In the genomic region with DNA sequence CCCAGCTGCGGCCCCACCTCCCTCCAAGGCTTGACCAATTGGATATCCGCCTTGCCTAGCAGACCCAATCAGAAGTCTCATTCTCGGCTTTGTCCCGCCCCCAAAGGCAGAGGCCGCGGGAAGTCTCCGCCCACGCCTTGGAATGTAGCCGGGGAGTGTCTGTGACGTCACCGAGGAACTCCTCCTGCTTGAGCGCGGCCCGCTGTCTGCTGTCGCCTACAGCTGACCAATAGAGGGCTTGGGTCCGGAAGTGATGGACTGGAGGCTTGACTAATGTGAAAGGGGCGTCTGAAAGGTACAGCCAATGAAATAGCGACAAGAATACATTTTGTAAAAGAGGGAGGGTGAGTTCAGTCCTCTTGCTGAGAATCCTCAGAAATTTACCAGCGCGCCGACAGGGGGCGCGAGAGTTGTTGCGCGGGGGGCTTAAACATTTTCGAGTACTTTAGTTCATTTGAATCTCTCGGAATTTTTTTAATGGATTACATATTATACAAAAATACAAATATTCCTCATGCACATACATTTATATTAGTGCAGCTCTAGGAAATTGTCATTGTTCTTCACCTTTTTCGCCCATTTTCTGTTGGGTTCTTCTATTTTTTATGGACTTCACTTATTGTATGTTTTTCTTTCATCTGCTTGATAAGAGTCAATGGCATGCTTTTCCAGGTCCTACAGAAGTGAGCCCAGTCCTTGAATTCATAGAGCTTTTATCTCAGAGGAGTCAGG, we compare ENCODE assay signal across 8 cellular contexts. TPM values are rescaled to one million over a fixed set of nuclear protein-coding genes. Genes with fewer than 3 reads are reported as not detected.
A peak's percentile ranks its signal among the peaks of the same experiment; 100 is the strongest.
DNase-seq lines count a peak whose midpoint lies in the region; ATAC-seq and TF ChIP-seq lines count a peak whose summit lies in the region.

No MANE protein-coding gene starts in this region.

- H3K27ac ChIP-seq in OCI-LY7 (ENCODE audit: low read depth, low read length, poor library complexity, severe bottlenecking) = no peak overlapping the region
- H3K27ac ChIP-seq in epithelial cell of prostate = peak overlapping the region; percentile 79

- peak overlapping the region; percentile 60 to 91 (median 87) for H3K27ac Mint-ChIP-seq in IgD-negative memory B cell

- H3K9me3 ChIP-seq in OCI-LY7 (ENCODE audit: low read length) (no peaks in the 10 kb centered on the region), mononuclear cell (ENCODE audit: low read depth, low read length) (no peaks in the 10 kb centered on the region)

- CTCF ChIA-PET in OCI-LY7 (lab: Charles Lee; ENCODE audit: unreplicated experiment) = interaction anchor here (0.5 to 2.2 kb wide), 7 partner anchors 9 to 99 kb away, joined by 3 to 8 read pairs (median 3); no protein-coding TSS in a partner anchor

- no peaks in the 10 kb centered on the region for H3K27me3 Mint-ChIP-seq in IgD-negative memory B cell

- intact Hi-C loops in OCI-LY7 (cut with micrococcal nuclease; ENCODE audit: unreplicated experiment) = loop anchor here (1.0 kb wide), 2 partner anchors 99 to 458 kb away; partner anchors contain the start of gene TRIM24

- H2AFZ ChIP-seq in OCI-LY7 (ENCODE audit: low read length) = peak overlapping the region; percentile 90

- peaks cover 18 to 21% (median 20%) of the 10 kb centered on the region in 3 donors for H3K4me1 Mint-ChIP-seq in IgD-negative memory B cell

- peak overlapping the region; percentile 82 to 96 (median 96) for H3K4me3 Mint-ChIP-seq in IgD-negative memory B cell

- H3K79me2 ChIP-seq in OCI-LY7 (ENCODE audit: insufficient read depth, low read depth, low read length) = peaks cover 46% of the 10 kb centered on the region

- H3K36me3 Mint-ChIP-seq in IgD-negative memory B cell = peaks cover 5% of the 10 kb centered on the region

- ATAC-seq in GM21576 (IDR thresholded peaks at IDR 0.05; ENCODE audit: unreplicated experiment) = peak; percentile 92

- peaks cover 10% of the 10 kb centered on the region; the same call in 1 of the 2 replicates for H3K36me3 ChIP-seq in OCI-LY7 (ENCODE audit: insufficient read depth, low read length)

- H3K4me2 ChIP-seq in OCI-LY7 (ENCODE audit: low read length) = peak overlapping the region; percentile 86

- H3K27me3 ChIP-seq in mononuclear cell (ENCODE audit: insufficient read depth, low read length) = no peaks in the 10 kb centered on the region

- no peaks in the 10 kb centered on the region for H3K9me2 ChIP-seq in OCI-LY7 (ENCODE audit: insufficient read depth, low read length)

- POLR2A ChIA-PET in OCI-LY7 (lab: Charles Lee) = interaction anchor here (0.7 to 6.7 kb wide), 12 partner anchors 10 to 333 kb away, joined by 3 to 65 read pairs (median 4); no protein-coding TSS in a partner anchor

- H3K4me1 ChIP-seq in OCI-LY7 (ENCODE audit: insufficient read depth, low read length, poor library complexity, severe bottlenecking) (peaks cover 33% of the 10 kb centered on the region), mononuclear cell (ENCODE audit: insufficient read depth, low read length) (peaks cover 38% of the 10 kb centered on the region)

- peak; percentile 100 for DNase-seq in DMS 273 treated with DMSO at 0.1 percent for 48 hours (lab: John Stamatoyannopoulos, UW)
- peak; percentile 99 for DNase-seq in OCI-LY7 (ENCODE audit: low spot score)
- peak; percentile 93 for DNase-seq in activated T-cell treated with anti-CD3 and anti-CD28 coated beads for 48 hours (ENCODE audit: low read depth)
- DNase-seq in epithelial cell of prostate (ENCODE audit: low read depth, low spot score) = peak; percentile 98
- DNase-seq in stimulated activated CD8-positive, alpha-beta memory T cell treated with anti-CD3 and anti-CD28 coated beads, Interleukin-2, amount 100 ng/mL, for 48 hours (ENCODE audit: low read depth in 2 of 2) = peak; percentile 93 to 95

- no TSS peak for BruUV-seq in OCI-LY7 (replicated peaks; lab: Mats Ljungman, UMichigan)

- H3K4me3 ChIP-seq in OCI-LY7 (ENCODE audit: low read depth, low read length, poor library complexity, severe bottlenecking) (peak overlapping the region; percentile 80), mononuclear cell (ENCODE audit: low read length) (peak overlapping the region; percentile 99)

- no peaks in the 10 kb centered on the region for H4K20me1 ChIP-seq in OCI-LY7 (ENCODE audit: insufficient read depth, low read length)

- no peaks in the 10 kb centered on the region for H3K9me3 Mint-ChIP-seq in IgD-negative memory B cell

- peak; percentile 96 for TF ChIP-seq CTCF in OCI-LY7 (conservative IDR thresholded peaks at IDR 0.05; ENCODE audit: low read length)

RNA-seq across cellular contexts. Expression of gene CREB3L2, which starts 0.4 kb away (rescaled TPM):
- polyA plus RNA-seq in IgD-negative memory B cell = 4.9 TPM
- 22.7 and 35.4 TPM in 2 replicates for total RNA-seq in OCI-LY7 (2014; rRNA removed; shearing (Covaris generic))
- total RNA-seq in OCI-LY7 (2022) (79.0 and 95.7 TPM in 2 replicates), mononuclear cell (6.2 TPM)
